Comparison of ENCODE assay signal across 1 cellular context in the genomic region with DNA sequence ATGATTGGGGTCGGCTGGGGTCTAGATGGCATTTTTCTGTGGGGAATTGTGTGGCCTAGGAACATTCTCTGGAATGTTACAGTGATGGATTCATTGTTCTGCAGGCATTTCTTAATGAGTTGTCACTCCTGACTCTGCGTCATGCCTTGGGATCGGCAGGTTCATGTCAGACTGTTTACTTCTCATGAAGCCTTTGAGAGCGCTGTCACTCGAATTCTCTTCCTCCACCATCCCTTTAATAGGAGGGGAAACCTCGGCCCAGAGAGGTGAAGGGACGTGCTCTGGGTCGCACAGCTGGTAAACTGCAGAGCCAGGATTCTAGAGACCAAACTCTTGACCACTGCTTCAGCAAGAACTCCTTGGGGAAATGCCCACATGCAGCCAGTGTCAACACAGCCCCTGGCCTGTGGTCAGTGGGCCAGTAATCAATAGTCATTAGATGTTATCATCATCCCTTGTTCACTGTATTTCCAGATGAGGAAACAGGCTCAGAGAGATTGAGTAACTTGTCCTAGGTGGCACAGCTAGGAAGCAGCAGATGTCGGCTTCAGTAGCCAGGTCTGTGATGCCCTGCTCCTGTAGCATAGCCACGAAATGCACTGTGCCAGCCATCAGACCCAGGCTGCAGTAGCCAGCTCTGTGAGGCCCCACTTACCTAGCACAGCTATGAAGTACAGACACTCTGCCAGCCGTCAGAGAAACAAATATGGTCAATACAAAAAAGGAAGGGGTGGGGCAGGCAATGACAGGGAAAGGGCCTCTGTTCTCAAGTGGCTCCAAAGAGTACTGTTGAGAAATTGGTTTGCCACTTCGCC.
TF ChIP-seq lines count a peak whose summit lies in the region.

No MANE protein-coding gene starts in this region.

TF ChIP-seq in SK-N-SH treated with all-trans-retinoic acid at 6 μM for 48 hours, 23 proteins besides CTCF, POLR2A, EP300 and RAD21 (continued from another document):
- TF ChIP-seq, protein P1, sequence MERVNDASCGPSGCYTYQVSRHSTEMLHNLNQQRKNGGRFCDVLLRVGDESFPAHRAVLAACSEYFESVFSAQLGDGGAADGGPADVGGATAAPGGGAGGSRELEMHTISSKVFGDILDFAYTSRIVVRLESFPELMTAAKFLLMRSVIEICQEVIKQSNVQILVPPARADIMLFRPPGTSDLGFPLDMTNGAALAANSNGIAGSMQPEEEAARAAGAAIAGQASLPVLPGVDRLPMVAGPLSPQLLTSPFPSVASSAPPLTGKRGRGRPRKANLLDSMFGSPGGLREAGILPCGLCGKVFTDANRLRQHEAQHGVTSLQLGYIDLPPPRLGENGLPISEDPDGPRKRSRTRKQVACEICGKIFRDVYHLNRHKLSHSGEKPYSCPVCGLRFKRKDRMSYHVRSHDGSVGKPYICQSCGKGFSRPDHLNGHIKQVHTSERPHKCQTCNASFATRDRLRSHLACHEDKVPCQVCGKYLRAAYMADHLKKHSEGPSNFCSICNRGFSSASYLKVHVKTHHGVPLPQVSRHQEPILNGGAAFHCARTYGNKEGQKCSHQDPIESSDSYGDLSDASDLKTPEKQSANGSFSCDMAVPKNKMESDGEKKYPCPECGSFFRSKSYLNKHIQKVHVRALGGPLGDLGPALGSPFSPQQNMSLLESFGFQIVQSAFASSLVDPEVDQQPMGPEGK (CRISPR knock-in tag; IDR thresholded peaks at IDR 0.05; ENCODE audit: borderline replicate concordance), result no peak
- TF ChIP-seq TCF4 (CRISPR knock-in tag; IDR thresholded peaks at IDR 0.05; ENCODE audit: borderline replicate concordance), result no peak
- no peak for TF ChIP-seq ARNTL (CRISPR knock-in tag; IDR thresholded peaks at IDR 0.05; ENCODE audit: borderline replicate concordance, low read depth)
